In the genomic region with DNA sequence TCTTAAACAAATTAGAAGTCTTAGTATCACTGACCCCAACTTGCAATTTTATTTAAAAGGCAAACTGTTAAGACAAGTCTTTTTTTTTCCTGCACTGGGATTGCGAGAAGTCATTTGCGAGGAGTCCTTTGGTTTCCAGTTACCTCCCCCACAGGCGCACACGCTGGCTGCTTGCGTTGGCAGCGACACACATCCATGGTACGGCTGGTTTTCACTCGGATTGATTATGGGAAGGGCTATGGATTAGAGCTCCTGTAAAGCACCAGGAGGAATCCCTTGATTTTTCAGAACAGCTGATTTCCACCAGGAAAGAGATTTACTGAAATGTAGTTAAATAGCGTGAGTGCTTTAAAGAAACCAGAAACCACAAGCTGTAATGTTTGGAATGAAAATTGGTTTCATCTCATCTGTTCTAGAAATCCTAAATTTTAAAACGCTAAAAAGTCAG, we compare ENCODE assay signal across 8 cellular contexts. TPM values are rescaled to one million over a fixed set of nuclear protein-coding genes. Genes with fewer than 3 reads are reported as not detected.
DNase-seq lines count a peak whose midpoint lies in the region; FAIRE-seq and TF ChIP-seq lines count a peak whose summit lies in the region.

No MANE protein-coding gene starts in this region.

- WGBS in small intestine, 3 donors = 1 to 4% (median 2%) methylated on average over 10 of the region's 10 CpGs

- no peak for FAIRE-seq in small intestine (lab: Jason Lieb, UNC)

- in situ Hi-C loops in Caki2 (cut with HindIII; ENCODE audit: low pct_unique_long_range_greater_than_20kb, low sequenced_read_pairs) = no loop called here
- in situ Hi-C loops in astrocyte of the spinal cord (cut with HindIII; ENCODE audit: low sequenced_read_pairs) = no loop called here

- no peak overlapping the region for H3K27ac ChIP-seq in small intestine (ENCODE audit: low read depth in 1 of 2, low read length in 1 of 2)

- no peak for TF ChIP-seq CTCF in astrocyte of the spinal cord (IDR thresholded peaks at IDR 0.05; ENCODE audit: low read depth, low read length)

- peaks cover 2% of the 10 kb centered on the region for H3K4me1 ChIP-seq in iPS-15b (ENCODE audit: control insufficient read depth, insufficient read depth, low read length)
- no peaks in the 10 kb centered on the region for H3K4me1 ChIP-seq in small intestine (ENCODE audit: control insufficient read depth in 2 of 2, insufficient read depth in 1 of 2, low read depth in 1 of 2, low read length in 1 of 2)

- peak overlapping the region; percentile 87 for H3K9ac ChIP-seq in iPS-15b (ENCODE audit: low read depth, low read length)

- no peaks in the 10 kb centered on the region for H3K27me3 ChIP-seq in iPS-15b (ENCODE audit: control insufficient read depth, insufficient read depth, low read length)
- peaks cover 0 to 2% of the 10 kb centered on the region in 2 donors for H3K27me3 ChIP-seq in small intestine (ENCODE audit: control insufficient read depth in 2 of 2, insufficient read depth in 2 of 2, low read length in 2 of 2)

- H3K4me3 ChIP-seq in astrocyte of the spinal cord (ENCODE audit: low read depth, low read length) = peak overlapping the region; percentile 91
- H3K4me3 ChIP-seq in iPS-15b (ENCODE audit: low read depth, low read length) = peak overlapping the region; percentile 76
- H3K4me3 ChIP-seq in small intestine (ENCODE audit: low read depth in 1 of 2, low read length in 2 of 2) = peak overlapping the region in 1 of 2 donors; percentile 32

- H3K36me3 ChIP-seq in iPS-15b (ENCODE audit: control insufficient read depth, insufficient read depth, low read length) (no peaks in the 10 kb centered on the region), small intestine (ENCODE audit: control insufficient read depth in 2 of 2, insufficient read depth in 2 of 2, low read length in 2 of 2) (no peaks in the 10 kb centered on the region)

- DNase-seq in Caki2 (ENCODE audit: low read depth) = peak; percentile 27
- DNase-seq in LoVo (ENCODE audit: low spot score) = peak; percentile 56
- peak; percentile 73 for DNase-seq in astrocyte of the spinal cord (ENCODE audit: low read depth, low spot score)
- DNase-seq in small intestine = peak; percentile 30
- no peak for DNase-seq in hepatic stellate cell (ENCODE audit: low spot score)
- DNase-seq in NCI-H1092 (lab: John Stamatoyannopoulos, UW) = no peak
- DNase-seq in DMS79 (lab: John Stamatoyannopoulos, UW) = no peak

- H3K9me3 ChIP-seq in iPS-15b (ENCODE audit: control insufficient read depth, insufficient read depth, low read length) = no peaks in the 10 kb centered on the region
- no peaks in the 10 kb centered on the region for H3K9me3 ChIP-seq in small intestine (ENCODE audit: control insufficient read depth, low read depth)

RNA-seq across cellular contexts. Expression of gene SLC1A3, which starts 0.7 kb away (rescaled TPM):
- total RNA-seq in Caki2 (2014; rRNA removed; shearing (Covaris generic); ENCODE audit: low replicate concordance) = not detected in 2 replicates
- 1 to 10 TPM in 2 of 3 donors, under 1 TPM in 1; 0.89 to 4.8 (median 1.4) TPM for polyA plus RNA-seq in small intestine

Comparison
In these comparisons a context has a peak if more than half of its experiments do, and no peak if none do; other contexts are left out.
1. DNase-seq: peak in Caki2 (single experiment), LoVo (single experiment), astrocyte of the spinal cord (single experiment) and small intestine (single experiment); none in hepatic stellate cell (single experiment), NCI-H1092 (single experiment) and DMS79 (single experiment).